Comparison of ENCODE assay signal across 8 cellular contexts in the genomic region with DNA sequence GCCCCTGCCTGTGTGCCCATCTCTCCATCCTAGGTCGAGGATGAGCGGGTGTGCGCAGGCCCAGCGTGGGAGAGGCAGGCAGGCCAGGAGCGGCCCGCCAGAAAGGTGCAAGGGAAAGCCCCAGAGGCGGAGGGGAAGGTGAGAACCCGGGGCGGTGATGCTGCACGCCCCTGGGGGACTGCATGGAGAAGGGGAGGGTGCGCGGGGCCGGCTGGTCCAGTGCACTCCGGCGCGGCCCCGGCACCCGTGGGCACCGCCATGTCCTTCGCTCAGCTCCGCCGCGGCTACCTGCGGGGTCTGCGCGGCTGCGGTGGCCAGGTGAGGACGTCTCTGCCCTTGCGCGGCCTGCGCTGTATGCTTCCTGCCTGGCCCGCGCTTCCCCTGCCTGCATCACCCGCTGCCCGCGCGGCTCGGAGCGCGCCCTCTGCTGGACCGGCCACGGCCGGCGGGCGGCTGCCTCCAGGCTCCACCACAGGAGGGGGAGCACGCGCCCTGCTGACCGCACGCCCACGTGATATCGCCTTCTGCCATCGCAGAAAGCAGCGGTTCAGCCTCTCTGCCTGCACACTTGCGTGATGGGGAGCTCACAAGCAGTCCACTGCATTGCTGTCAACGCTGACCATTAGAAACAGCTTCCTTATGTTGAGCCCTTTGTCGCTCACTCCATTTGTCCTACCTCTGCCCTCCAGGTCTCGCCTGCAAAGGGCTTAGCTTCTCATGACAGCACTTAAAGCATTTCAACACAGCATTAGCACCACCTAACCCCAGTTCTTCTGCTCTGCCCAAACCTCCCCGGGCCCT.
DNase-seq lines count a peak whose midpoint lies in the region; ATAC-seq, FAIRE-seq and TF ChIP-seq lines count a peak whose summit lies in the region.

No MANE protein-coding gene starts in this region.

- BruUV-seq in Calu3 (replicated peaks; lab: Mats Ljungman, UMichigan), result no TSS peak

- peak; percentile 78 for DNase-seq in Calu3
- peak; percentile 43 for DNase-seq in HTR-8/SVneo (ENCODE audit: insufficient read length, low spot score)
- peak; percentile 8 for DNase-seq in activated CD4-positive, CD25-positive, alpha-beta regulatory T cell treated with anti-CD3 and anti-CD28 coated beads, Interleukin-2, amount 50 U/mL, for 16 hours (ENCODE audit: low read depth, low spot score)
- peak; percentile 45 to 66 for DNase-seq in central memory CD8-positive, alpha-beta T cell (ENCODE audit: low spot score in 2 of 2)
- DNase-seq in left colon, result peak; percentile 73 to 83
- peak; percentile 66 for DNase-seq in stimulated activated CD4-positive, alpha-beta T cell treated with anti-CD3 and anti-CD28 coated beads, Interleukin-1b, Interleukin-23, amount 100 ng/mL, for 48 hours
- DNase-seq in 8988T, result no peak

- intact Hi-C loops in Calu3 (cut with micrococcal nuclease; ENCODE audit: unreplicated experiment) (loop anchor here (5.0 to 10.0 kb wide), 2 partner anchors 74 to 639 kb away; partner anchors contain the start of gene CXCL12), left colon (cut with DNase I, micrococcal nuclease) (loop anchor here in 1 of 2 donors (5.0 to 10.0 kb wide), 2 partner anchors 544 to 624 kb away; no protein-coding TSS in a partner anchor)

- no peak overlapping the region for H3K4me3 Mint-ChIP-seq in Calu3 (ENCODE audit: low read depth, unreplicated experiment)
- H3K4me3 Mint-ChIP-seq in central memory CD8-positive, alpha-beta T cell, result peak overlapping the region; percentile 72

- H3K27me3 Mint-ChIP-seq in Calu3 (ENCODE audit: unreplicated experiment), result no peaks in the 10 kb centered on the region
- H3K27me3 Mint-ChIP-seq in central memory CD8-positive, alpha-beta T cell, result peaks cover 8% of the 10 kb centered on the region

- H3K27ac Mint-ChIP-seq in Calu3 (ENCODE audit: unreplicated experiment), result no peak overlapping the region
- H3K27ac Mint-ChIP-seq in central memory CD8-positive, alpha-beta T cell (ENCODE audit: low read depth), result peak overlapping the region; percentile 95

- H3K36me3 Mint-ChIP-seq in Calu3 (ENCODE audit: insufficient read depth, unreplicated experiment), result no peaks in the 10 kb centered on the region
- H3K36me3 Mint-ChIP-seq in central memory CD8-positive, alpha-beta T cell (ENCODE audit: insufficient read depth), result peaks cover 10% of the 10 kb centered on the region

- peak; percentile 82 for FAIRE-seq in HTR-8/SVneo (lab: Jason Lieb, UNC)

- CTCF ChIA-PET in Calu3 (lab: Charles Lee), result interaction anchor here (1.3 kb wide), 1 partner anchor 14 kb away, joined by 3 read pairs; no protein-coding TSS in a partner anchor

- no peaks in the 10 kb centered on the region for H3K9me3 Mint-ChIP-seq in Calu3 (ENCODE audit: low read depth, unreplicated experiment)
- H3K9me3 Mint-ChIP-seq in central memory CD8-positive, alpha-beta T cell, result peaks cover 8% of the 10 kb centered on the region

- no peaks in the 10 kb centered on the region for H3K4me1 Mint-ChIP-seq in Calu3 (ENCODE audit: low read depth, unreplicated experiment)
- peaks cover 31% of the 10 kb centered on the region for H3K4me1 Mint-ChIP-seq in central memory CD8-positive, alpha-beta T cell

- ATAC-seq in GM21367 (IDR thresholded peaks at IDR 0.05; ENCODE audit: unreplicated experiment), result peak; percentile 92
- peak; percentile 81 for ATAC-seq in central memory CD8-positive, alpha-beta T cell (replicated peaks; ENCODE audit: extremely low read depth, poor library complexity, severe bottlenecking)
- peak; percentile 99 for ATAC-seq in left colon

- TF ChIP-seq CTCF in Calu3 (IDR thresholded peaks at IDR 0.05; ENCODE audit: unreplicated experiment), result peak; percentile 55
